Comparison of ENCODE assay signal across 14 cellular contexts in genomic region chr2:106144621-106145331, GRCh38. TPM values are rescaled to one million over a fixed set of nuclear protein-coding genes. Genes with fewer than 3 reads are reported as not detected.
DNase-seq lines count a peak whose midpoint lies in the region; ATAC-seq and TF ChIP-seq lines count a peak whose summit lies in the region.
"Had no signal": no experiment of that assay in that cellular context is flagged by ENCODE, and none has a peak within 500 bp of the region (broad histone marks: within the 10 kb centered on the region; RNA-seq: fewer than 3 reads in every experiment).

No MANE protein-coding gene starts in this region.

- H3K36me3 ChIP-seq in GM23248 (ENCODE audit: low read depth) (no peaks in the 10 kb centered on the region), upper lobe of right lung (peaks cover 8% of the 10 kb centered on the region)

- no peaks in the 10 kb centered on the region for H3K27me3 Mint-ChIP-seq in WTC11 (ENCODE audit: low read depth)
- no peaks in the 10 kb centered on the region for H3K27me3 Mint-ChIP-seq in activated naive CD8-positive, alpha-beta T cell treated with anti-CD3 and anti-CD28 coated beads for 36 hours

- in situ Hi-C loops in GM23248 (cut with MboI): no loop called here

- no peak for ATAC-seq in WTC11
- no peak for ATAC-seq in upper lobe of right lung

- H2AFZ ChIP-seq in GM23248: no peak overlapping the region

- no peak overlapping the region for H3K4me2 ChIP-seq in GM23248 (ENCODE audit: unreplicated experiment)
- H3K4me2 ChIP-seq: smooth muscle cell had no signal

- 80 to 87% methylated on average over 21 of the region's 21 CpGs for WGBS in GM23248 (ENCODE audit: low coverage in 1 of 2, low lambda C conversion rate in 2 of 2, missing lambda C conversion rate in 2 of 2), 2 experiments

- H3K36me3 Mint-ChIP-seq in WTC11: peaks cover 35% of the 10 kb centered on the region
- H3K36me3 Mint-ChIP-seq in activated naive CD8-positive, alpha-beta T cell treated with anti-CD3 and anti-CD28 coated beads for 36 hours: peaks cover 53% of the 10 kb centered on the region

- H3K27me3 ChIP-seq in GM23248 (replicated peaks; ENCODE audit: insufficient read depth) (no peaks in the 10 kb centered on the region), upper lobe of right lung (no peaks in the 10 kb centered on the region)

- no peak overlapping the region for H3K9ac ChIP-seq in GM23248

- intact Hi-C loops in upper lobe of right lung (cut with DNase I): no loop called here

- H3F3A ChIP-seq in GM23248 (ENCODE audit: insufficient read depth): no peaks in the 10 kb centered on the region

- H3K4me3 Mint-ChIP-seq in WTC11: no peak overlapping the region
- no peak overlapping the region for H3K4me3 Mint-ChIP-seq in activated naive CD8-positive, alpha-beta T cell treated with anti-CD3 and anti-CD28 coated beads for 36 hours
- H3K4me3 Mint-ChIP-seq: neural crest cell had no signal

- H3K27ac ChIP-seq in GM23248: no peak overlapping the region
- no peak overlapping the region for H3K27ac ChIP-seq in upper lobe of right lung
- H3K27ac ChIP-seq: 22Rv1 had no signal

- peak overlapping the region; percentile 26; the same call in 1 of the 2 replicates for H3K27ac Mint-ChIP-seq in WTC11
- peak overlapping the region; percentile 71 for H3K27ac Mint-ChIP-seq in activated naive CD8-positive, alpha-beta T cell treated with anti-CD3 and anti-CD28 coated beads for 36 hours

- no peak overlapping the region for H3K4me3 ChIP-seq in GM23248
- no peak overlapping the region for H3K4me3 ChIP-seq in upper lobe of right lung
- H3K4me3 ChIP-seq: smooth muscle cell had no signal

- H3K4me1 Mint-ChIP-seq in WTC11: peaks cover 24% of the 10 kb centered on the region
- H3K4me1 Mint-ChIP-seq in activated naive CD8-positive, alpha-beta T cell treated with anti-CD3 and anti-CD28 coated beads for 36 hours: peaks cover 61% of the 10 kb centered on the region

- H3K79me2 ChIP-seq in GM23248 (ENCODE audit: insufficient read depth): no peaks in the 10 kb centered on the region

- H3K9me2 ChIP-seq in GM23248 (ENCODE audit: insufficient read depth): no peaks in the 10 kb centered on the region

- peaks cover 12% of the 10 kb centered on the region for H3K4me1 ChIP-seq in GM23248 (ENCODE audit: insufficient read depth)
- H3K4me1 ChIP-seq in upper lobe of right lung: no peaks in the 10 kb centered on the region

- TF ChIP-seq CTCF in WTC11 (IDR thresholded peaks at IDR 0.05) (no peak), upper lobe of right lung (IDR thresholded peaks at IDR 0.05) (no peak)

- no peaks in the 10 kb centered on the region for H4K20me1 ChIP-seq in GM23248 (ENCODE audit: insufficient read depth)

- no peaks in the 10 kb centered on the region for H3K9me3 Mint-ChIP-seq in WTC11
- H3K9me3 Mint-ChIP-seq in activated naive CD8-positive, alpha-beta T cell treated with anti-CD3 and anti-CD28 coated beads for 36 hours: no peaks in the 10 kb centered on the region
- H3K9me3 Mint-ChIP-seq: neural crest cell had no signal

- peak; percentile 45 for DNase-seq in NCI-H82 (lab: John Stamatoyannopoulos, UW)
- no peak for DNase-seq in NCI-H82 treated with DMSO at 0.1 percent for 48 hours (lab: John Stamatoyannopoulos, UW; ENCODE audit: unreplicated experiment)
- no peak for DNase-seq in WTC11 (ENCODE audit: low spot score)
- peak; percentile 41 for DNase-seq in activated naive CD8-positive, alpha-beta T cell treated with anti-CD3 and anti-CD28 coated beads for 36 hours
- DNase-seq in stimulated activated CD4-positive, alpha-beta T cell treated with anti-CD3 and anti-CD28 coated beads, Interleukin-4, amount 100 ng/mL, for 24 hours: peak; percentile 57
- DNase-seq in GM23248: no peak
- no peak for DNase-seq in NCI-H2196 (lab: John Stamatoyannopoulos, UW; ENCODE audit: unreplicated experiment)
- DNase-seq in upper lobe of right lung: no peak
- DNase-seq: cortex of kidney, NCI-H1105 treated with DMSO at 0.1 percent for 48 hours, NCI-H748 treated with DMSO at 0.1 percent for 48 hours had no signal

- POLR2A ChIA-PET in WTC11 (lab: Charles Lee): no interaction called here

- CTCF ChIA-PET in WTC11 (lab: Charles Lee): no interaction called here

- no peaks in the 10 kb centered on the region for H3K9me3 ChIP-seq in GM23248 (ENCODE audit: low read depth)
- H3K9me3 ChIP-seq in upper lobe of right lung: no peaks in the 10 kb centered on the region

TF ChIP-seq in WTC11, 78 proteins besides CTCF, POLR2A, EP300 and RAD21:
- TF ChIP-seq, protein P1, sequence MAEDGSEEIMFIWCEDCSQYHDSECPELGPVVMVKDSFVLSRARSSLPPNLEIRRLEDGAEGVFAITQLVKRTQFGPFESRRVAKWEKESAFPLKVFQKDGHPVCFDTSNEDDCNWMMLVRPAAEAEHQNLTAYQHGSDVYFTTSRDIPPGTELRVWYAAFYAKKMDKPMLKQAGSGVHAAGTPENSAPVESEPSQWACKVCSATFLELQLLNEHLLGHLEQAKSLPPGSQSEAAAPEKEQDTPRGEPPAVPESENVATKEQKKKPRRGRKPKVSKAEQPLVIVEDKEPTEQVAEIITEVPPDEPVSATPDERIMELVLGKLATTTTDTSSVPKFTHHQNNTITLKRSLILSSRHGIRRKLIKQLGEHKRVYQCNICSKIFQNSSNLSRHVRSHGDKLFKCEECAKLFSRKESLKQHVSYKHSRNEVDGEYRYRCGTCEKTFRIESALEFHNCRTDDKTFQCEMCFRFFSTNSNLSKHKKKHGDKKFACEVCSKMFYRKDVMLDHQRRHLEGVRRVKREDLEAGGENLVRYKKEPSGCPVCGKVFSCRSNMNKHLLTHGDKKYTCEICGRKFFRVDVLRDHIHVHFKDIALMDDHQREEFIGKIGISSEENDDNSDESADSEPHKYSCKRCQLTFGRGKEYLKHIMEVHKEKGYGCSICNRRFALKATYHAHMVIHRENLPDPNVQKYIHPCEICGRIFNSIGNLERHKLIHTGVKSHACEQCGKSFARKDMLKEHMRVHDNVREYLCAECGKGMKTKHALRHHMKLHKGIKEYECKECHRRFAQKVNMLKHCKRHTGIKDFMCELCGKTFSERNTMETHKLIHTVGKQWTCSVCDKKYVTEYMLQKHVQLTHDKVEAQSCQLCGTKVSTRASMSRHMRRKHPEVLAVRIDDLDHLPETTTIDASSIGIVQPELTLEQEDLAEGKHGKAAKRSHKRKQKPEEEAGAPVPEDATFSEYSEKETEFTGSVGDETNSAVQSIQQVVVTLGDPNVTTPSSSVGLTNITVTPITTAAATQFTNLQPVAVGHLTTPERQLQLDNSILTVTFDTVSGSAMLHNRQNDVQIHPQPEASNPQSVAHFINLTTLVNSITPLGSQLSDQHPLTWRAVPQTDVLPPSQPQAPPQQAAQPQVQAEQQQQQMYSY (CRISPR knock-in tag; IDR thresholded peaks at IDR 0.05): peak; percentile 57
- TF ChIP-seq RELA (CRISPR knock-in tag; IDR thresholded peaks at IDR 0.05; ENCODE audit: borderline replicate concordance): no peak
TF ChIP-seq in WTC11: peak in this region for 1.

RNA-seq across cellular contexts. Expression of gene UXS1, which starts 49.3 kb away (rescaled TPM):
- total RNA-seq in WTC11 (2021): 39.2 to 44.7 TPM (median 42.6 TPM) in 3 replicates
- 10 to 100 TPM; 43.4 to 44.5 TPM for total RNA-seq in activated naive CD8-positive, alpha-beta T cell treated with anti-CD3 and anti-CD28 coated beads for 36 hours
- total RNA-seq in GM23248 (2014; rRNA removed; shearing (Covaris generic)): 29.6 and 35.8 TPM in 2 replicates
- 57.5 TPM in 2 replicates for polyA plus RNA-seq in GM23248 (2016; fragmentation: Nextera tagmentation; extraction: Ambion mirVana)
- 64.8 TPM for total RNA-seq in upper lobe of right lung

Comparison
In these comparisons a context has a peak if more than half of its experiments do, and no peak if none do; other contexts are left out.
1. DNase-seq: peak in NCI-H82 (single experiment), activated naive CD8-positive, alpha-beta T cell treated with anti-CD3 and anti-CD28 coated beads for 36 hours (single experiment) and stimulated activated CD4-positive, alpha-beta T cell treated with anti-CD3 and anti-CD28 coated beads, Interleukin-4, amount 100 ng/mL, for 24 hours (single experiment); none in NCI-H82 treated with DMSO at 0.1 percent for 48 hours (single experiment), WTC11 (single experiment), GM23248 (single experiment), NCI-H2196 (single experiment) and upper lobe of right lung (single experiment).